Comparison of ENCODE assay signal across 8 cellular contexts in genomic region chr6:43021270-43022047, GRCh38. TPM values are rescaled to one million over a fixed set of nuclear protein-coding genes. Genes with fewer than 3 reads are reported as not detected.
DNase-seq lines count a peak whose midpoint lies in the region; ATAC-seq and TF ChIP-seq lines count a peak whose summit lies in the region.

RRP36 (plus strand) TSS chr6:43021623; CDS start chr6:43021655, 32 bp downstream.

- DNase-seq in DND-41 (peak; percentile 81), H7 (peak; percentile 95), NB4 (ENCODE audit: low read depth) (peak; percentile 87), amniotic stem cell (lab: John Stamatoyannopoulos, UW) (peak; percentile 62), left ventricle myocardium inferior (peak; percentile 81), prostate gland (ENCODE audit: low spot score) (peak; percentile 65), upper lobe of right lung (peak; percentile 92)

- WGBS in prostate gland: 2% methylated on average over 46 of the region's 56 CpGs

- H3K9me3 ChIP-seq in DND-41 (ENCODE audit: insufficient read depth, low read length, severe bottlenecking) (no peaks in the 10 kb centered on the region), left ventricle myocardium inferior (replicated peaks) (no peaks in the 10 kb centered on the region), prostate gland (no peaks in the 10 kb centered on the region), upper lobe of right lung (no peaks in the 10 kb centered on the region)

- H3K9me3 Mint-ChIP-seq in T-helper 1 cell treated with Interleukin-12 subunit alpha and Interleukin-12 subunit beta and Interleukin-4 antibody, amounts not matched to agents 30 μg/mL and 1 μg/mL, for 36 hours: no peaks in the 10 kb centered on the region

- peak within 1 kb of the TSS; percentile 79 for H3K4me2 ChIP-seq in DND-41 (ENCODE audit: insufficient read depth, low read length)

- peaks cover 58% of the 10 kb centered on the region for H3K4me1 ChIP-seq in DND-41 (ENCODE audit: insufficient read depth, low read length)
- H3K4me1 ChIP-seq in left ventricle myocardium inferior: peaks cover 61% of the 10 kb centered on the region
- peaks cover 1% of the 10 kb centered on the region for H3K4me1 ChIP-seq in prostate gland (replicated peaks)
- peaks cover 28% of the 10 kb centered on the region for H3K4me1 ChIP-seq in upper lobe of right lung

- H3K36me3 ChIP-seq in DND-41 (ENCODE audit: insufficient read depth, low read length) (peaks cover 75% of the 10 kb centered on the region), H7 (replicated peaks; ENCODE audit: control insufficient read depth, insufficient read depth, low read length) (peaks cover 33% of the 10 kb centered on the region), left ventricle myocardium inferior (peaks cover 61% of the 10 kb centered on the region), prostate gland (peaks cover 2 to 28% of the 10 kb centered on the region in 2 donors), upper lobe of right lung (peaks cover 55% of the 10 kb centered on the region)

- no peaks in the 10 kb centered on the region for H3K27me3 Mint-ChIP-seq in T-helper 1 cell treated with Interleukin-12 subunit alpha and Interleukin-12 subunit beta and Interleukin-4 antibody, amounts not matched to agents 30 μg/mL and 1 μg/mL, for 36 hours (ENCODE audit: low read depth)

- H3K36me3 Mint-ChIP-seq in T-helper 1 cell treated with Interleukin-12 subunit alpha and Interleukin-12 subunit beta and Interleukin-4 antibody, amounts not matched to agents 30 μg/mL and 1 μg/mL, for 36 hours (ENCODE audit: low read depth): peaks cover 44% of the 10 kb centered on the region

- ATAC-seq in DND-41 (ENCODE audit: insufficient read depth, low read depth) (peak; percentile 90), upper lobe of right lung (peak; percentile 95)

- TF ChIP-seq CTCF in DND-41 (IDR thresholded peaks at IDR 0.05; ENCODE audit: borderline replicate concordance, extremely low read depth, low read length, poor library complexity, severe bottlenecking) (no peak), NB4 (IDR thresholded peaks at IDR 0.05; ENCODE audit: low read depth, low read length) (no peak), left ventricle myocardium inferior (IDR thresholded peaks at IDR 0.05; ENCODE audit: borderline replicate concordance) (no peak), prostate gland (IDR thresholded peaks at IDR 0.05) (no peak), upper lobe of right lung (IDR thresholded peaks at IDR 0.05) (no peak)

- H3K27me3 ChIP-seq in DND-41 (ENCODE audit: insufficient read depth, low read length, poor library complexity) (no peaks in the 10 kb centered on the region), H7 (ENCODE audit: control insufficient read depth, insufficient read depth, low read length) (no peaks in the 10 kb centered on the region), left ventricle myocardium inferior (ENCODE audit: low read depth) (no peaks in the 10 kb centered on the region), prostate gland (replicated peaks; ENCODE audit: insufficient read depth) (no peaks in the 10 kb centered on the region), upper lobe of right lung (no peaks in the 10 kb centered on the region)

- peak within 1 kb of the TSS; percentile 73 for H2AFZ ChIP-seq in DND-41 (ENCODE audit: low read depth, low read length)

- peak within 1 kb of the TSS; percentile 85 for H3K27ac Mint-ChIP-seq in T-helper 1 cell treated with Interleukin-12 subunit alpha and Interleukin-12 subunit beta and Interleukin-4 antibody, amounts not matched to agents 30 μg/mL and 1 μg/mL, for 36 hours

- H3K4me1 Mint-ChIP-seq in T-helper 1 cell treated with Interleukin-12 subunit alpha and Interleukin-12 subunit beta and Interleukin-4 antibody, amounts not matched to agents 30 μg/mL and 1 μg/mL, for 36 hours (ENCODE audit: low read depth): peaks cover 21% of the 10 kb centered on the region

- H3K4me3 ChIP-seq in DND-41 (ENCODE audit: low read depth in 1 of 2, low read length in 2 of 2): peak within 1 kb of the TSS; percentile 58 to 86; a peak in 3 of 4 replicates
- H3K4me3 ChIP-seq in H7 (ENCODE audit: insufficient read depth, low read depth, low read length): peak within 1 kb of the TSS; percentile 57
- H3K4me3 ChIP-seq in NB4 (ENCODE audit: low read depth, low read length): peak within 1 kb of the TSS; percentile 98
- peak within 1 kb of the TSS; percentile 96 for H3K4me3 ChIP-seq in left ventricle myocardium inferior
- peak within 1 kb of the TSS; percentile 85 to 88 for H3K4me3 ChIP-seq in prostate gland
- peak within 1 kb of the TSS; percentile 92 for H3K4me3 ChIP-seq in upper lobe of right lung

- peaks cover 29% of the 10 kb centered on the region for H4K20me1 ChIP-seq in DND-41 (ENCODE audit: insufficient read depth, low read length)

- no peak for TF ChIP-seq POLR2A in NB4 (IDR thresholded peaks at IDR 0.05; ENCODE audit: extremely low read depth, insufficient read length)
- TF ChIP-seq POLR2A in prostate gland (IDR thresholded peaks at IDR 0.05): no peak

- intact Hi-C loops in left ventricle myocardium inferior (cut with micrococcal nuclease): no loop called here
- intact Hi-C loops in prostate gland (cut with DNase I): no loop called here
- intact Hi-C loops in upper lobe of right lung (cut with DNase I): no loop called here

- peak within 1 kb of the TSS; percentile 98 for H3K4me3 Mint-ChIP-seq in T-helper 1 cell treated with Interleukin-12 subunit alpha and Interleukin-12 subunit beta and Interleukin-4 antibody, amounts not matched to agents 30 μg/mL and 1 μg/mL, for 36 hours

- peaks cover 58% of the 10 kb centered on the region for H3K79me2 ChIP-seq in DND-41 (ENCODE audit: insufficient read depth, low read length)

- H3K9ac ChIP-seq in DND-41 (ENCODE audit: low read depth, low read length): peak within 1 kb of the TSS; percentile 58

- peak within 1 kb of the TSS; percentile 72 for H3K27ac ChIP-seq in DND-41 (ENCODE audit: low read length)
- peak within 1 kb of the TSS; percentile 88 for H3K27ac ChIP-seq in left ventricle myocardium inferior (replicated peaks)
- H3K27ac ChIP-seq in prostate gland: peak within 1 kb of the TSS; percentile 83 to 84
- peak within 1 kb of the TSS; percentile 87 for H3K27ac ChIP-seq in upper lobe of right lung

RNA-seq across cellular contexts. Expression of gene RRP36, which starts in this region (rescaled TPM):
- total RNA-seq in H7 (2014; rRNA removed; shearing (Covaris generic)): 100 and 106 TPM in 2 replicates
- total RNA-seq in left ventricle myocardium inferior: 24.8 TPM
- 10 to 100 TPM; 45.1 to 50.8 TPM for total RNA-seq in prostate gland
- 39.4 TPM for total RNA-seq in upper lobe of right lung

Comparison
In these comparisons a context has a peak if more than half of its experiments do, and no peak if none do; other contexts are left out.
1. Peak in every context shown above with its lines: DNase-seq, ATAC-seq, H3K4me3 ChIP-seq and H3K27ac ChIP-seq.